ENCODE assay signal across 13 cellular contexts in genomic region chr3:38157562-38157961, GRCh38. TPM values are rescaled to one million over a fixed set of nuclear protein-coding genes. Genes with fewer than 3 reads are reported as not detected.
DNase-seq lines count a peak whose midpoint lies in the region; TF ChIP-seq lines count a peak whose summit lies in the region.
"Had no signal": no experiment of that assay in that cellular context is flagged by ENCODE, and none has a peak within 500 bp of the region (broad histone marks: within the 10 kb centered on the region; RNA-seq: fewer than 3 reads in every experiment).

No MANE protein-coding gene starts in this region.

- in situ Hi-C loops in Caki2 (cut with HindIII; ENCODE audit: low pct_unique_long_range_greater_than_20kb, low sequenced_read_pairs) = no loop called here

- no peak overlapping the region for H3K4me3 ChIP-seq in ascending aorta
- H3K4me3 ChIP-seq: esophagus muscularis mucosa, SJCRH30, testis had no signal

- H3K36me3 ChIP-seq in ascending aorta = no peaks in the 10 kb centered on the region
- H3K36me3 ChIP-seq: esophagus muscularis mucosa, SJCRH30 had no signal

- H3K4me1 ChIP-seq in ascending aorta = no peaks in the 10 kb centered on the region
- H3K4me1 ChIP-seq: esophagus muscularis mucosa, SJCRH30, testis had no signal

- H3K9me3 ChIP-seq in ascending aorta = no peaks in the 10 kb centered on the region
- H3K9me3 ChIP-seq: esophagus muscularis mucosa, SJCRH30, testis had no signal

- DNase-seq in A172 (ENCODE audit: low spot score) = peak; percentile 54
- DNase-seq in Caki2 (ENCODE audit: low read depth) = peak; percentile 52
- DNase-seq in NCI-H2227 treated with DMSO at 0.1 percent for 48 hours (lab: John Stamatoyannopoulos, UW) = peak; percentile 32
- DNase-seq in cerebellum (ENCODE audit: low spot score) = peak; percentile 59
- DNase-seq in NK-92 (lab: John Stamatoyannopoulos, UW; ENCODE audit: unreplicated experiment) = no peak
- no peak for DNase-seq in NCI-H2081 treated with DMSO at 0.1 percent for 48 hours (lab: John Stamatoyannopoulos, UW)
- no peak for DNase-seq in MV-4-11 (lab: John Stamatoyannopoulos, UW)
- DNase-seq in ascending aorta (ENCODE audit: low spot score in 2 of 2) = no peak
- DNase-seq: activated CD4-positive, CD25-positive, alpha-beta regulatory T cell; SJCRH30; stimulated activated CD4-positive, alpha-beta T cell treated with anti-CD3 and anti-CD28 coated beads, Interleukin-15, amount 100 ng/mL, for 24 hours; testis had no signal

- intact Hi-C loops in ascending aorta (cut with DNase I) = no loop called here

- no peaks in the 10 kb centered on the region for H3K27me3 ChIP-seq in ascending aorta
- H3K27me3 ChIP-seq: esophagus muscularis mucosa, SJCRH30, testis had no signal

- no peak for TF ChIP-seq CTCF in ascending aorta (IDR thresholded peaks at IDR 0.05)

- no peak overlapping the region for H3K27ac ChIP-seq in ascending aorta
- H3K27ac ChIP-seq: esophagus muscularis mucosa, SJCRH30, testis had no signal

RNA-seq across cellular contexts. Expression of gene OXSR1, which starts 7.8 kb away (rescaled TPM):
- 38.8 and 44.7 TPM in 2 replicates for total RNA-seq in A172 (2014; rRNA removed; shearing (Covaris generic))
- 14.7 and 17.3 TPM in 2 replicates for total RNA-seq in Caki2 (2014; rRNA removed; shearing (Covaris generic); ENCODE audit: low replicate concordance)
- total RNA-seq in cerebellum (45.1 TPM), ascending aorta (13.3 TPM)

RNA-seq across cellular contexts. Expression of gene MYD88, which starts 19.1 kb away (rescaled TPM):
- 0.93 and 2.1 TPM in 2 replicates for total RNA-seq in A172 (2014; rRNA removed; shearing (Covaris generic))
- 2.9 and 9.8 TPM in 2 replicates for total RNA-seq in Caki2 (2014; rRNA removed; shearing (Covaris generic); ENCODE audit: low replicate concordance)
- total RNA-seq in cerebellum = 3.4 TPM
- 38.8 TPM for total RNA-seq in ascending aorta

RNA-seq across cellular contexts. Expression of gene ACAA1, which starts 20.6 kb away (rescaled TPM):
- total RNA-seq in A172 (2014; rRNA removed; shearing (Covaris generic)) = 17.7 and 18.1 TPM in 2 replicates
- total RNA-seq in Caki2 (2014; rRNA removed; shearing (Covaris generic); ENCODE audit: low replicate concordance) = 41.3 and 44.5 TPM in 2 replicates
- total RNA-seq in cerebellum (22.4 TPM), ascending aorta (52.6 TPM)

Comparison
In these comparisons a context has a peak if more than half of its experiments do, and no peak if none do; other contexts are left out.
1. DNase-seq: peak in A172 (single experiment), Caki2 (single experiment), NCI-H2227 treated with DMSO at 0.1 percent for 48 hours (single experiment) and cerebellum (single experiment); none in NK-92 (single experiment), NCI-H2081 treated with DMSO at 0.1 percent for 48 hours (single experiment), MV-4-11 (single experiment) and ascending aorta (0 of 2).